In genomic region chr1:904271-904950, GRCh38 we compare ENCODE assay signal across 1 cellular context.
A peak's percentile ranks its signal among the peaks of the same experiment; 100 is the strongest.
TF ChIP-seq lines count a peak whose summit lies in the region.

No MANE protein-coding gene starts in this region.

TF ChIP-seq in K562, 482 proteins besides CTCF, POLR2A, EP300 and RAD21 (continued from another document and continues in another):
- TF ChIP-seq VEZF1 (CRISPR knock-in tag; IDR thresholded peaks at IDR 0.05), result peak; percentile 78
- TF ChIP-seq SREBF1 (IDR thresholded peaks at IDR 0.05; ENCODE audit: borderline replicate concordance, low read depth, low read length), result no peak
- TF ChIP-seq, protein P1, sequence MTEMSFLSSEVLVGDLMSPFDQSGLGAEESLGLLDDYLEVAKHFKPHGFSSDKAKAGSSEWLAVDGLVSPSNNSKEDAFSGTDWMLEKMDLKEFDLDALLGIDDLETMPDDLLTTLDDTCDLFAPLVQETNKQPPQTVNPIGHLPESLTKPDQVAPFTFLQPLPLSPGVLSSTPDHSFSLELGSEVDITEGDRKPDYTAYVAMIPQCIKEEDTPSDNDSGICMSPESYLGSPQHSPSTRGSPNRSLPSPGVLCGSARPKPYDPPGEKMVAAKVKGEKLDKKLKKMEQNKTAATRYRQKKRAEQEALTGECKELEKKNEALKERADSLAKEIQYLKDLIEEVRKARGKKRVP (CRISPR knock-in tag; IDR thresholded peaks at IDR 0.05), result 0 out of 2 replicates have a peak, but pooled peaks have one; percentile 17
- TF ChIP-seq, protein P2, sequence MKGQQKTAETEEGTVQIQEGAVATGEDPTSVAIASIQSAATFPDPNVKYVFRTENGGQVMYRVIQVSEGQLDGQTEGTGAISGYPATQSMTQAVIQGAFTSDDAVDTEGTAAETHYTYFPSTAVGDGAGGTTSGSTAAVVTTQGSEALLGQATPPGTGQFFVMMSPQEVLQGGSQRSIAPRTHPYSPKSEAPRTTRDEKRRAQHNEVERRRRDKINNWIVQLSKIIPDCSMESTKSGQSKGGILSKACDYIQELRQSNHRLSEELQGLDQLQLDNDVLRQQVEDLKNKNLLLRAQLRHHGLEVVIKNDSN (CRISPR knock-in tag; IDR thresholded peaks at IDR 0.05), result no peak; the same call in 1 of the 2 replicates
- no peak for TF ChIP-seq TCF3 (CRISPR knock-in tag; IDR thresholded peaks at IDR 0.05)
- no peak for TF ChIP-seq SMARCC2 (IDR thresholded peaks at IDR 0.05; ENCODE audit: low read depth)
- no peak for TF ChIP-seq PCBP1 (IDR thresholded peaks at IDR 0.05; ENCODE audit: low read depth, low read length, poor library complexity, severe bottlenecking)
- TF ChIP-seq U2AF1 (optimal IDR thresholded peaks at IDR 0.05; ENCODE audit: low read depth, low read length), result peak; percentile 94
- TF ChIP-seq, protein P3, sequence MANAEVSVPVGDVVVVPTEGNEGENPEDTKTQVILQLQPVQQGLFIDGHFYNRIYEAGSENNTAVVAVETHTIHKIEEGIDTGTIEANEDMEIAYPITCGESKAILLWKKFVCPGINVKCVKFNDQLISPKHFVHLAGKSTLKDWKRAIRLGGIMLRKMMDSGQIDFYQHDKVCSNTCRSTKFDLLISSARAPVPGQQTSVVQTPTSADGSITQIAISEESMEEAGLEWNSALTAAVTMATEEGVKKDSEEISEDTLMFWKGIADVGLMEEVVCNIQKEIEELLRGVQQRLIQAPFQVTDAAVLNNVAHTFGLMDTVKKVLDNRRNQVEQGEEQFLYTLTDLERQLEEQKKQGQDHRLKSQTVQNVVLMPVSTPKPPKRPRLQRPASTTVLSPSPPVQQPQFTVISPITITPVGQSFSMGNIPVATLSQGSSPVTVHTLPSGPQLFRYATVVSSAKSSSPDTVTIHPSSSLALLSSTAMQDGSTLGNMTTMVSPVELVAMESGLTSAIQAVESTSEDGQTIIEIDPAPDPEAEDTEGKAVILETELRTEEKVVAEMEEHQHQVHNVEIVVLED (CRISPR knock-in tag; IDR thresholded peaks at IDR 0.05), result peak; percentile 95
- TF ChIP-seq NR3C1 (CRISPR knock-in tag; IDR thresholded peaks at IDR 0.05), result peak; percentile 93
- no peak for TF ChIP-seq STAT5B (CRISPR knock-in tag; IDR thresholded peaks at IDR 0.05)
- TF ChIP-seq MEIS2 (IDR thresholded peaks at IDR 0.05; ENCODE audit: partially characterized antibody), result no peak
- no peak for TF ChIP-seq THRAP3 (IDR thresholded peaks at IDR 0.05; ENCODE audit: borderline replicate concordance)
- no peak for TF ChIP-seq PRMT5 (CRISPR knock-in tag; IDR thresholded peaks at IDR 0.05)
- peak; percentile 61; the same call in 1 of the 2 replicates for TF ChIP-seq ZNF24 (IDR thresholded peaks at IDR 0.05)
- TF ChIP-seq, protein P4, sequence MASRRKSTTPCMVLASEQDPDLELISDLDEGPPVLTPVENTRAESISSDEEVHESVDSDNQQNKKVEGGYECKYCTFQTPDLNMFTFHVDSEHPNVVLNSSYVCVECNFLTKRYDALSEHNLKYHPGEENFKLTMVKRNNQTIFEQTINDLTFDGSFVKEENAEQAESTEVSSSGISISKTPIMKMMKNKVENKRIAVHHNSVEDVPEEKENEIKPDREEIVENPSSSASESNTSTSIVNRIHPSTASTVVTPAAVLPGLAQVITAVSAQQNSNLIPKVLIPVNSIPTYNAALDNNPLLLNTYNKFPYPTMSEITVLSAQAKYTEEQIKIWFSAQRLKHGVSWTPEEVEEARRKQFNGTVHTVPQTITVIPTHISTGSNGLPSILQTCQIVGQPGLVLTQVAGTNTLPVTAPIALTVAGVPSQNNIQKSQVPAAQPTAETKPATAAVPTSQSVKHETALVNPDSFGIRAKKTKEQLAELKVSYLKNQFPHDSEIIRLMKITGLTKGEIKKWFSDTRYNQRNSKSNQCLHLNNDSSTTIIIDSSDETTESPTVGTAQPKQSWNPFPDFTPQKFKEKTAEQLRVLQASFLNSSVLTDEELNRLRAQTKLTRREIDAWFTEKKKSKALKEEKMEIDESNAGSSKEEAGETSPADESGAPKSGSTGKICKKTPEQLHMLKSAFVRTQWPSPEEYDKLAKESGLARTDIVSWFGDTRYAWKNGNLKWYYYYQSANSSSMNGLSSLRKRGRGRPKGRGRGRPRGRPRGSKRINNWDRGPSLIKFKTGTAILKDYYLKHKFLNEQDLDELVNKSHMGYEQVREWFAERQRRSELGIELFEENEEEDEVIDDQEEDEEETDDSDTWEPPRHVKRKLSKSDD (conservative IDR thresholded peaks at IDR 0.05; ENCODE audit: low read length), result 0 out of 2 replicates have a peak, but pooled peaks have one; percentile 38
- no peak for TF ChIP-seq CHD7 (IDR thresholded peaks at IDR 0.05; ENCODE audit: low read depth, low read length)
- TF ChIP-seq ZNF280B (CRISPR knock-in tag; IDR thresholded peaks at IDR 0.05), result no peak
- no peak for TF ChIP-seq RBM34 (IDR thresholded peaks at IDR 0.05; ENCODE audit: borderline replicate concordance, insufficient read depth, low read length)
- peak; percentile 78 for TF ChIP-seq PRPF4 (IDR thresholded peaks at IDR 0.05; ENCODE audit: insufficient read depth, low read depth, low read length, poor library complexity, severe bottlenecking)
- TF ChIP-seq ZNF121 (CRISPR knock-in tag; conservative IDR thresholded peaks at IDR 0.05), result 0 out of 2 replicates have a peak, but pooled peaks have one; percentile 22
- TF ChIP-seq, protein P5, sequence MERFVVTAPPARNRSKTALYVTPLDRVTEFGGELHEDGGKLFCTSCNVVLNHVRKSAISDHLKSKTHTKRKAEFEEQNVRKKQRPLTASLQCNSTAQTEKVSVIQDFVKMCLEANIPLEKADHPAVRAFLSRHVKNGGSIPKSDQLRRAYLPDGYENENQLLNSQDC (CRISPR knock-in tag; IDR thresholded peaks at IDR 0.05), result peak; percentile 53; the same call in 1 of the 2 replicates
- TF ChIP-seq ZNF740 (CRISPR knock-in tag; IDR thresholded peaks at IDR 0.05), result peak; percentile 91
- peak in 1 of 2 experiments; percentile 11; a peak in 1 of 4 replicates for TF ChIP-seq ZNF740 (tag; IDR thresholded peaks at IDR 0.05)
- no peak for TF ChIP-seq MAFF (IDR thresholded peaks at IDR 0.05; ENCODE audit: low read length)
- TF ChIP-seq YY1 (IDR thresholded peaks at IDR 0.05; ENCODE audit: borderline replicate concordance in 1 of 3, control insufficient read depth in 1 of 3, extremely low read depth in 1 of 3, insufficient read depth in 3 of 3, insufficient read length in 1 of 3, insufficient replicate concordance in 2 of 3, low read depth in 1 of 3, low read length in 2 of 3), result peak in 2 of 3 experiments; percentile 83 to 84
- no peak for TF ChIP-seq SRSF9 (IDR thresholded peaks at IDR 0.05; ENCODE audit: borderline replicate concordance, low read depth, low read length)
- TF ChIP-seq, protein P6, sequence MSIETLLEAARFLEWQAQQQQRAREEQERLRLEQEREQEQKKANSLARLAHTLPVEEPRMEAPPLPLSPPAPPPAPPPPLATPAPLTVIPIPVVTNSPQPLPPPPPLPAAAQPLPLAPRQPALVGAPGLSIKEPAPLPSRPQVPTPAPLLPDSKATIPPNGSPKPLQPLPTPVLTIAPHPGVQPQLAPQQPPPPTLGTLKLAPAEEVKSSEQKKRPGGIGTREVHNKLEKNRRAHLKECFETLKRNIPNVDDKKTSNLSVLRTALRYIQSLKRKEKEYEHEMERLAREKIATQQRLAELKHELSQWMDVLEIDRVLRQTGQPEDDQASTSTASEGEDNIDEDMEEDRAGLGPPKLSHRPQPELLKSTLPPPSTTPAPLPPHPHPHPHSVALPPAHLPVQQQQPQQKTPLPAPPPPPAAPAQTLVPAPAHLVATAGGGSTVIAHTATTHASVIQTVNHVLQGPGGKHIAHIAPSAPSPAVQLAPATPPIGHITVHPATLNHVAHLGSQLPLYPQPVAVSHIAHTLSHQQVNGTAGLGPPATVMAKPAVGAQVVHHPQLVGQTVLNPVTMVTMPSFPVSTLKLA (conservative IDR thresholded peaks at IDR 0.05), result peak; percentile 28 to 74; a peak in 2 of 4 replicates
- no peak for TF ChIP-seq TCF7L2 (IDR thresholded peaks at IDR 0.05; ENCODE audit: low read depth, low read length)
